8 cellular contexts compared by ENCODE assay signal in the genomic region with DNA sequence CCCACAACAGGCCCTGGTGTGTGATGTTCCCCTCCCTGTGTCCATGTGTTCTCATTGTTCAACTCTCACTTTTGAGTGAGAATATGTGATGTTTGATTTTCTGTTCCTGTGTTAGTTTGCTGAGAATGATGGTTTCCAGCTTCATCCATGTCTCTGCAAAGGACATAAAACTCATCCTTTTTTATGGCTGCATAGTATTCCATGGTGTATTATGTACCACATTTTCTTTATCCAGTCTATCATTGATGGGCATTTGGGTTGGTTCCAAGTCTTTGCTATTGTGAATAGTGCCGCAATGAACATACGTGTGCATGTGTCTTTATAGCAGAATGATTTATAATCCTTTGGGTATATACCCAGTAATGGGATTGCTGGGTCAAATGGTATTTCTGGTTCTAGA. TPM values are rescaled to one million over a fixed set of nuclear protein-coding genes. Genes with fewer than 3 reads are reported as not detected.
"Had no signal": no experiment of that assay in that cellular context is flagged by ENCODE, and none has a peak within 500 bp of the region (broad histone marks: within the 10 kb centered on the region; RNA-seq: fewer than 3 reads in every experiment).

No MANE protein-coding gene starts in this region.

RNA-seq across cellular contexts. Expression of a gene that starts 59.4 kb away (rescaled TPM):
- total RNA-seq: OCI-LY7, Peyer's patch, Right ventricle myocardium inferior, Right ventricle myocardium superior, RPMI7951, SJSA1, T-cell had no signal
- polyA plus RNA-seq: SK-N-SH had no signal
